ENCODE assay signal across 9 cellular contexts in genomic region chr1:207828046-207828445, GRCh38.
A peak's percentile ranks its signal among the peaks of the same experiment; 100 is the strongest.
DNase-seq lines count a peak whose midpoint lies in the region; ATAC-seq and TF ChIP-seq lines count a peak whose summit lies in the region.
"Had no signal": no experiment of that assay in that cellular context is flagged by ENCODE, and none has a peak within 500 bp of the region (broad histone marks: within the 10 kb centered on the region; RNA-seq: fewer than 3 reads in every experiment).

No MANE protein-coding gene starts in this region.

- H3K4me2 ChIP-seq in MM.1S (ENCODE audit: low read depth, low read length) = no peak overlapping the region

- H3K27me3 Mint-ChIP-seq in activated T-cell treated with anti-CD3 and anti-CD28 coated beads, Interleukin-2, amount 50 U/mL, for 72 hours (ENCODE audit: low read depth) = no peaks in the 10 kb centered on the region
- H3K27me3 Mint-ChIP-seq in activated naive CD8-positive, alpha-beta T cell treated with anti-CD3 and anti-CD28 coated beads, Interleukin-2, amount 50 U/mL, for 24 hours = peaks cover 2% of the 10 kb centered on the region

- H2AFZ ChIP-seq in MM.1S (ENCODE audit: low read length) = no peak overlapping the region

- no peaks in the 10 kb centered on the region for H3K9me3 ChIP-seq in lower lobe of right lung
- no peaks in the 10 kb centered on the region for H3K9me3 ChIP-seq in thyroid gland
- no peaks in the 10 kb centered on the region for H3K9me3 ChIP-seq in MM.1S (replicated peaks; ENCODE audit: insufficient read depth, low read length)

- 85 to 88% methylated on average over 5 of the region's 5 CpGs for WGBS in thyroid gland, 2 donors

- no peak overlapping the region for H3K9ac ChIP-seq in MM.1S (ENCODE audit: low read length)

- peaks cover 93% of the 10 kb centered on the region for H3K4me1 Mint-ChIP-seq in activated T-cell treated with anti-CD3 and anti-CD28 coated beads, Interleukin-2, amount 50 U/mL, for 72 hours (ENCODE audit: low read depth)
- H3K4me1 Mint-ChIP-seq in activated naive CD8-positive, alpha-beta T cell treated with anti-CD3 and anti-CD28 coated beads, Interleukin-2, amount 50 U/mL, for 24 hours = peaks cover 95% of the 10 kb centered on the region

- H3K4me3 Mint-ChIP-seq in activated T-cell treated with anti-CD3 and anti-CD28 coated beads, Interleukin-2, amount 50 U/mL, for 72 hours = peak overlapping the region in 1 of 2 donors; percentile 27
- no peak overlapping the region for H3K4me3 Mint-ChIP-seq in activated naive CD8-positive, alpha-beta T cell treated with anti-CD3 and anti-CD28 coated beads, Interleukin-2, amount 50 U/mL, for 24 hours

- DNase-seq in activated T-cell treated with anti-CD3 and anti-CD28 coated beads, Interleukin-2, amount 50 U/mL, for 72 hours = no peak
- DNase-seq in activated T-cell treated with anti-CD3 and anti-CD28 coated beads, Interleukin-2, amount 50 U/mL, for 1 hour = no peak
- no peak for DNase-seq in activated naive CD8-positive, alpha-beta T cell treated with anti-CD3 and anti-CD28 coated beads, Interleukin-2, amount 50 U/mL, for 24 hours
- DNase-seq in lower lobe of right lung = no peak
- DNase-seq in thyroid gland = peak in 1 of 2 donors; percentile 1
- DNase-seq in MM.1S = no peak
- no peak for DNase-seq in epidermal melanocyte (ENCODE audit: insufficient read length, low spot score)
- DNase-seq: NCI-H1048 had no signal

- peaks cover 56% of the 10 kb centered on the region for H3F3A ChIP-seq in MM.1S (ENCODE audit: insufficient read depth, low read length)

- H3K9me3 Mint-ChIP-seq in activated T-cell treated with anti-CD3 and anti-CD28 coated beads, Interleukin-2, amount 50 U/mL, for 72 hours = peaks cover 0 to 3% of the 10 kb centered on the region in 2 donors
- H3K9me3 Mint-ChIP-seq in activated naive CD8-positive, alpha-beta T cell treated with anti-CD3 and anti-CD28 coated beads, Interleukin-2, amount 50 U/mL, for 24 hours = no peaks in the 10 kb centered on the region

- H3K27me3 ChIP-seq in lower lobe of right lung (ENCODE audit: low read depth) (no peaks in the 10 kb centered on the region), thyroid gland (no peaks in the 10 kb centered on the region), MM.1S (replicated peaks; ENCODE audit: insufficient read depth, low read length) (no peaks in the 10 kb centered on the region)

- peaks cover 82% of the 10 kb centered on the region for H3K79me2 ChIP-seq in MM.1S (ENCODE audit: low read length)

- peak overlapping the region; percentile 29 for H3K27ac Mint-ChIP-seq in activated T-cell treated with anti-CD3 and anti-CD28 coated beads, Interleukin-2, amount 50 U/mL, for 72 hours
- H3K27ac Mint-ChIP-seq in activated naive CD8-positive, alpha-beta T cell treated with anti-CD3 and anti-CD28 coated beads, Interleukin-2, amount 50 U/mL, for 24 hours = peak overlapping the region; percentile 36

- peak overlapping the region; percentile 99 for H3K27ac ChIP-seq in lower lobe of right lung
- H3K27ac ChIP-seq in thyroid gland = peak overlapping the region; percentile 71 to 99 (median 97)
- no peak overlapping the region for H3K27ac ChIP-seq in MM.1S (ENCODE audit: low read length)

- no peaks in the 10 kb centered on the region for H3K36me3 ChIP-seq in lower lobe of right lung
- H3K36me3 ChIP-seq in thyroid gland = no peaks in the 10 kb centered on the region
- H3K36me3 ChIP-seq in MM.1S (replicated peaks; ENCODE audit: insufficient read depth, low read length) = no peaks in the 10 kb centered on the region

- TF ChIP-seq CTCF in lower lobe of right lung (IDR thresholded peaks at IDR 0.05) (no peak), thyroid gland (IDR thresholded peaks at IDR 0.05) (no peak), MM.1S (IDR thresholded peaks at IDR 0.05; ENCODE audit: low read length) (no peak)

- intact Hi-C loops in lower lobe of right lung (cut with DNase I) (loop anchor here (5.0 kb wide), 1 partner anchor 39 kb away; no protein-coding TSS in a partner anchor), thyroid gland (cut with DNase I) (no loop called here)

- no peak for ATAC-seq in activated T-cell treated with anti-CD3 and anti-CD28 coated beads, Interleukin-2, amount 50 U/mL, for 72 hours (replicated peaks in 1 of 2)
- no peak for ATAC-seq in activated naive CD8-positive, alpha-beta T cell treated with anti-CD3 and anti-CD28 coated beads, Interleukin-2, amount 50 U/mL, for 24 hours
- ATAC-seq in lower lobe of right lung = no peak
- no peak for ATAC-seq in HG02678 (IDR thresholded peaks at IDR 0.05; ENCODE audit: unreplicated experiment)

- H4K20me1 ChIP-seq in MM.1S (ENCODE audit: insufficient read depth, low read length) = no peaks in the 10 kb centered on the region

- H3K9me2 ChIP-seq in MM.1S (replicated peaks; ENCODE audit: insufficient read depth, low read length) = no peaks in the 10 kb centered on the region

- H3K4me3 ChIP-seq in lower lobe of right lung = no peak overlapping the region
- no peak overlapping the region for H3K4me3 ChIP-seq in thyroid gland (replicated peaks in 1 of 3)
- H3K4me3 ChIP-seq in MM.1S (ENCODE audit: low read length) = no peak overlapping the region

- no peak for TF ChIP-seq POLR2A in thyroid gland (IDR thresholded peaks at IDR 0.05)

- H3K4me1 ChIP-seq in lower lobe of right lung (peaks cover 88% of the 10 kb centered on the region), thyroid gland (peaks cover 62 to 76% of the 10 kb centered on the region in 2 donors), MM.1S (ENCODE audit: low read length) (peaks cover 61% of the 10 kb centered on the region)

- H3K36me3 Mint-ChIP-seq in activated T-cell treated with anti-CD3 and anti-CD28 coated beads, Interleukin-2, amount 50 U/mL, for 72 hours (ENCODE audit: insufficient read depth in 2 of 2) = peaks cover 5 to 9% of the 10 kb centered on the region in 2 donors
- peaks cover 11% of the 10 kb centered on the region for H3K36me3 Mint-ChIP-seq in activated naive CD8-positive, alpha-beta T cell treated with anti-CD3 and anti-CD28 coated beads, Interleukin-2, amount 50 U/mL, for 24 hours (ENCODE audit: low read depth)
